ENCODE assay signal across 22 cellular contexts in genomic region chr2:180662555-180662954, GRCh38.
DNase-seq lines count a peak whose midpoint lies in the region; TF ChIP-seq lines count a peak whose summit lies in the region.
"Had no signal": no experiment of that assay in that cellular context is flagged by ENCODE, and none has a peak within 500 bp of the region (broad histone marks: within the 10 kb centered on the region; RNA-seq: fewer than 3 reads in every experiment).

No MANE protein-coding gene starts in this region.

- H2AFZ ChIP-seq in MM.1S (ENCODE audit: low read length): peak overlapping the region; percentile 72

- no peaks in the 10 kb centered on the region for H3K79me2 ChIP-seq in MM.1S (ENCODE audit: low read length)

- TF ChIP-seq POLR2A in Peyer's patch (IDR thresholded peaks at IDR 0.05): no peak

- in situ Hi-C loops in GM13976 (cut with MboI; ENCODE audit: low sequenced_read_pairs, unreplicated experiment): no loop called here

- H3K4me3 ChIP-seq in MM.1S (ENCODE audit: low read length) (peak overlapping the region; percentile 51), epithelial cell of esophagus (ENCODE audit: low read length) (no peak overlapping the region), Peyer's patch (no peak overlapping the region)
- H3K4me3 ChIP-seq: neural progenitor cell, SJSA1 had no signal

- TF ChIP-seq CTCF in MM.1S (IDR thresholded peaks at IDR 0.05; ENCODE audit: low read length): no peak
- no peak for TF ChIP-seq CTCF in epithelial cell of esophagus (IDR thresholded peaks at IDR 0.05; ENCODE audit: insufficient read depth, low read depth, low read length, missing control alignments)
- no peak for TF ChIP-seq CTCF in GM13976 (IDR thresholded peaks at IDR 0.05; ENCODE audit: borderline replicate concordance, control extremely low read depth, extremely low read depth, insufficient read depth, missing control alignments)
- TF ChIP-seq CTCF in Peyer's patch (IDR thresholded peaks at IDR 0.05): no peak

- H3K27ac ChIP-seq in MM.1S (ENCODE audit: low read length): no peak overlapping the region
- no peak overlapping the region for H3K27ac ChIP-seq in Peyer's patch
- H3K27ac ChIP-seq: 22Rv1, neural progenitor cell, right lobe of liver, SJSA1 had no signal

- H3K9me3 ChIP-seq in MM.1S (replicated peaks; ENCODE audit: insufficient read depth, low read length): no peaks in the 10 kb centered on the region
- no peaks in the 10 kb centered on the region for H3K9me3 ChIP-seq in Peyer's patch
- H3K9me3 ChIP-seq: right lobe of liver, SJSA1 had no signal

- peak overlapping the region; percentile 70; the same call in 1 of the 2 replicates for H3K4me2 ChIP-seq in MM.1S (ENCODE audit: low read depth, low read length)
- H3K4me2 ChIP-seq: neural progenitor cell had no signal

- H3K36me3 ChIP-seq in MM.1S (replicated peaks; ENCODE audit: insufficient read depth, low read length) (no peaks in the 10 kb centered on the region), Peyer's patch (no peaks in the 10 kb centered on the region)
- H3K36me3 ChIP-seq: neural progenitor cell, right lobe of liver, SJSA1 had no signal

- H3K27me3 ChIP-seq in MM.1S (replicated peaks; ENCODE audit: insufficient read depth, low read length) (no peaks in the 10 kb centered on the region), Peyer's patch (no peaks in the 10 kb centered on the region)
- H3K27me3 ChIP-seq: neural progenitor cell, right lobe of liver, SJSA1 had no signal

- peak; percentile 21 for DNase-seq in DMS 273 (lab: John Stamatoyannopoulos, UW; ENCODE audit: unreplicated experiment)
- no peak for DNase-seq in DMS 273 treated with DMSO at 0.1 percent for 48 hours (lab: John Stamatoyannopoulos, UW)
- DNase-seq in MM.1S: no peak
- peak; percentile 54 for DNase-seq in epithelial cell of esophagus (ENCODE audit: low read depth)
- DNase-seq in renal cortical epithelial cell (ENCODE audit: low read depth): peak; percentile 69
- DNase-seq in GM13976 (ENCODE audit: low spot score): no peak
- DNase-seq in activated CD8-positive, alpha-beta memory T cell treated with anti-CD3 and anti-CD28 coated beads, Interleukin-2, amount 50 U/mL, for 48 hours: no peak
- no peak for DNase-seq in Peyer's patch
- DNase-seq: activated CD4-positive, alpha-beta T cell treated with anti-CD3 and anti-CD28 coated beads, Interleukin-2, amount 50 U/mL, for 4 hours; activated CD8-positive, alpha-beta memory T cell treated with anti-CD3 and anti-CD28 coated beads, Interleukin-2, amount 50 U/mL, for 4 hours; activated naive CD4-positive, alpha-beta T cell treated with anti-CD3 and anti-CD28 coated beads, Interleukin-2, amount 50 U/mL, for 16 hours; CD4-positive, alpha-beta T cell; H9; head of caudate nucleus; NCI-H1105 treated with DMSO at 0.1 percent for 48 hours; NCI-H1930; NCI-H526; right lobe of liver; stimulated activated CD4-positive, alpha-beta T cell treated with anti-CD3 and anti-CD28 coated beads, Interleukin-4, amount 100 ng/mL, for 24 hours had no signal

- no peaks in the 10 kb centered on the region for H3K4me1 ChIP-seq in MM.1S (ENCODE audit: low read length)
- H3K4me1 ChIP-seq in Peyer's patch: no peaks in the 10 kb centered on the region
- H3K4me1 ChIP-seq: neural progenitor cell, right lobe of liver, SJSA1 had no signal

- H3K9me2 ChIP-seq in MM.1S (replicated peaks; ENCODE audit: insufficient read depth, low read length): no peaks in the 10 kb centered on the region

- H3K9ac ChIP-seq in MM.1S (ENCODE audit: low read length): no peak overlapping the region; the same call in 1 of the 2 replicates
- H3K9ac ChIP-seq: neural progenitor cell had no signal

- H4K20me1 ChIP-seq in MM.1S (ENCODE audit: insufficient read depth, low read length): no peaks in the 10 kb centered on the region

- H3F3A ChIP-seq in MM.1S (ENCODE audit: insufficient read depth, low read length): no peaks in the 10 kb centered on the region

Comparison
In these comparisons a context has a peak if more than half of its experiments do, and no peak if none do; other contexts are left out.
1. DNase-seq: peak in DMS 273 (single experiment), epithelial cell of esophagus (single experiment) and renal cortical epithelial cell (single experiment); none in DMS 273 treated with DMSO at 0.1 percent for 48 hours (single experiment), MM.1S (single experiment), GM13976 (single experiment), activated CD8-positive, alpha-beta memory T cell treated with anti-CD3 and anti-CD28 coated beads, Interleukin-2, amount 50 U/mL, for 48 hours (single experiment) and Peyer's patch (0 of 3).